Comparison of ENCODE assay signal across 1 cellular context in genomic region chr10:73819025-73819424, GRCh38.
TF ChIP-seq lines count a peak whose summit lies in the region.

No MANE protein-coding gene starts in this region.

TF ChIP-seq in endothelial cell of umbilical vein, 7 proteins besides CTCF, POLR2A, EP300 and RAD21 (continued from another document):
- TF ChIP-seq GATA2 (IDR thresholded peaks at IDR 0.05; ENCODE audit: insufficient read depth, insufficient read length, low read depth, low read length) (no peak), MYC (IDR thresholded peaks at IDR 0.05; ENCODE audit: low read depth, low read length) (no peak), JUN (IDR thresholded peaks at IDR 0.05; ENCODE audit: borderline replicate concordance, insufficient read depth, insufficient read length, low read depth) (no peak), EZH2 (IDR thresholded peaks at IDR 0.05; ENCODE audit: borderline replicate concordance, low read depth, low read length, severe bottlenecking) (no peak)
